1 cellular context compared by ENCODE assay signal in genomic region chr3:153052096-153052460, GRCh38.
TF ChIP-seq lines count a peak whose summit lies in the region.

No MANE protein-coding gene starts in this region.

TF ChIP-seq in HCT116, 20 proteins besides CTCF, POLR2A, EP300 and RAD21 (continued from another document):
- TF ChIP-seq MAX (IDR thresholded peaks at IDR 0.05) (peak; percentile 87), ZBTB33 (IDR thresholded peaks at IDR 0.05; ENCODE audit: extremely low read depth, insufficient replicate concordance, low read length) (peak; percentile 82), EZH2phosphoT487 (IDR thresholded peaks at IDR 0.05; ENCODE audit: borderline replicate concordance) (no peak), SRF (IDR thresholded peaks at IDR 0.05; ENCODE audit: low read depth) (peak; percentile 80), CEBPB (IDR thresholded peaks at IDR 0.05; ENCODE audit: low read depth) (peak; percentile 88), POLR2AphosphoS5 (IDR thresholded peaks at IDR 0.05; ENCODE audit: low read depth, low read length) (peak; percentile 75), EGR1 (IDR thresholded peaks at IDR 0.05; ENCODE audit: low read depth) (0 out of 2 replicates have a peak, but pooled peaks have one; percentile 39)
